Comparison of ENCODE assay signal across 1 cellular context in the genomic region with DNA sequence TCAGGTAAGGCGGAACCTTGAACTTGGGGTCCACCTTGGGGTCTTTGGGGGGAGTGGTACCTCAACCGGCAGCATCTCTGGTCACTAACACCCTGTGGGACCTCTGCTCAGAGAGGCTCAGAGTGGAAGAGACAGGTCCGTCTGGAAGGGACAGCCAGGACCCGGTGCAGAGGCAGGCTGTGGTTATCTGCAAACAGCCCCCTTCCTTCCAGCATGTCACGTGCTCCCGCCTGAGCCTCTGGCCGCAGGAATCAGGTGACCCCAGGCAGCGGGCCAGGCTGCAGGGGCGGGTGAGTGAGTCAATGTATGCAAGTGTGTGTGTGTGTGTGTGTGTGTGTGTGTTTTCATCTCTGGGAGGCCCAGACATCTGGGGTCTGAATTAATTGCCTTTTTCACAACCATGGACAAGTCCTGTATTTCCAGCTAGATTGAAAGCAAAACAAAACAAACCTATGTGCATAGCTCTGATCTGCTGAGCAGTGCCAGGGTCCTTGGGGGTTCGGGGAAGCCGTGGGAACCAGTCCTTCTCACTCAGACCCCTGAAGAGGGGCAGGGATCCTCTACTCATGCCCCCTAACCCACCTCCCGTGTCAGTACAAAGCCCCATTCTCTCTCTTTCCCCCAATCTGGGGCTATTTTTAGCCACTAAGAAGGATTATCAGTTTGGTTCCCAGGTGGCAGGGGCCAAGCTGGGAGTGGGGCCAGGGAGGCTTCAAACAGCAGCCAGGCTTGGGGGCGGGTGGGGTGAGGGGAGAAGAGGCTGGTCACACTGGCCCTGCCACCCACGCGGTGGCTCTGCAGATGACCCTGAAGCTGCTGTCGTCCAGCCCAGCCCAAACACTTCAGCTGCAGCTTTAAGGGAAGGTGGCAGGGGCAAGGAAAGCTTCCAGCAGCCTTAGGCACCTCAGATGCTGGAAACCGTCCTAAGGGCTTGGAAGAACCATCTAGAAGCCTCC.
TF ChIP-seq lines count a peak whose summit lies in the region.

No MANE protein-coding gene starts in this region.

TF ChIP-seq in HepG2, 621 proteins besides CTCF, POLR2A, EP300 and RAD21 (continued from another document and continues in another):
- peak; percentile 68; the same call in 1 of the 2 replicates for TF ChIP-seq ZNF776 (CRISPR knock-in tag; IDR thresholded peaks at IDR 0.05)
- peak; percentile 48; the same call in 1 of the 2 replicates for TF ChIP-seq HDAC1 (CRISPR knock-in tag; IDR thresholded peaks at IDR 0.05)
- TF ChIP-seq ZNF446 (CRISPR knock-in tag; IDR thresholded peaks at IDR 0.05) = no peak
- TF ChIP-seq NR2F1 (CRISPR knock-in tag; IDR thresholded peaks at IDR 0.05) = no peak; a peak in 1 of 4 replicates
- TF ChIP-seq MBD4 (IDR thresholded peaks at IDR 0.05; ENCODE audit: borderline replicate concordance, low read length) = no peak
- no peak for TF ChIP-seq ZNF543 (CRISPR knock-in tag; IDR thresholded peaks at IDR 0.05)
- TF ChIP-seq, protein P1, sequence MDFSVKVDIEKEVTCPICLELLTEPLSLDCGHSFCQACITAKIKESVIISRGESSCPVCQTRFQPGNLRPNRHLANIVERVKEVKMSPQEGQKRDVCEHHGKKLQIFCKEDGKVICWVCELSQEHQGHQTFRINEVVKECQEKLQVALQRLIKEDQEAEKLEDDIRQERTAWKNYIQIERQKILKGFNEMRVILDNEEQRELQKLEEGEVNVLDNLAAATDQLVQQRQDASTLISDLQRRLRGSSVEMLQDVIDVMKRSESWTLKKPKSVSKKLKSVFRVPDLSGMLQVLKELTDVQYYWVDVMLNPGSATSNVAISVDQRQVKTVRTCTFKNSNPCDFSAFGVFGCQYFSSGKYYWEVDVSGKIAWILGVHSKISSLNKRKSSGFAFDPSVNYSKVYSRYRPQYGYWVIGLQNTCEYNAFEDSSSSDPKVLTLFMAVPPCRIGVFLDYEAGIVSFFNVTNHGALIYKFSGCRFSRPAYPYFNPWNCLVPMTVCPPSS (IDR thresholded peaks at IDR 0.05) = no peak
- TF ChIP-seq KAT2B (IDR thresholded peaks at IDR 0.05; ENCODE audit: borderline replicate concordance, low read depth, low read length) = no peak
- TF ChIP-seq, protein P2, sequence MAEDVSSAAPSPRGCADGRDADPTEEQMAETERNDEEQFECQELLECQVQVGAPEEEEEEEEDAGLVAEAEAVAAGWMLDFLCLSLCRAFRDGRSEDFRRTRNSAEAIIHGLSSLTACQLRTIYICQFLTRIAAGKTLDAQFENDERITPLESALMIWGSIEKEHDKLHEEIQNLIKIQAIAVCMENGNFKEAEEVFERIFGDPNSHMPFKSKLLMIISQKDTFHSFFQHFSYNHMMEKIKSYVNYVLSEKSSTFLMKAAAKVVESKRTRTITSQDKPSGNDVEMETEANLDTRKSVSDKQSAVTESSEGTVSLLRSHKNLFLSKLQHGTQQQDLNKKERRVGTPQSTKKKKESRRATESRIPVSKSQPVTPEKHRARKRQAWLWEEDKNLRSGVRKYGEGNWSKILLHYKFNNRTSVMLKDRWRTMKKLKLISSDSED (CRISPR knock-in tag; IDR thresholded peaks at IDR 0.05) = no peak
- no peak for TF ChIP-seq SNAI1 (CRISPR knock-in tag; IDR thresholded peaks at IDR 0.05; ENCODE audit: borderline replicate concordance)
- no peak; the same call in 1 of the 2 replicates for TF ChIP-seq ATRX (CRISPR knock-in tag; IDR thresholded peaks at IDR 0.05; ENCODE audit: borderline replicate concordance)
- TF ChIP-seq, protein P3, sequence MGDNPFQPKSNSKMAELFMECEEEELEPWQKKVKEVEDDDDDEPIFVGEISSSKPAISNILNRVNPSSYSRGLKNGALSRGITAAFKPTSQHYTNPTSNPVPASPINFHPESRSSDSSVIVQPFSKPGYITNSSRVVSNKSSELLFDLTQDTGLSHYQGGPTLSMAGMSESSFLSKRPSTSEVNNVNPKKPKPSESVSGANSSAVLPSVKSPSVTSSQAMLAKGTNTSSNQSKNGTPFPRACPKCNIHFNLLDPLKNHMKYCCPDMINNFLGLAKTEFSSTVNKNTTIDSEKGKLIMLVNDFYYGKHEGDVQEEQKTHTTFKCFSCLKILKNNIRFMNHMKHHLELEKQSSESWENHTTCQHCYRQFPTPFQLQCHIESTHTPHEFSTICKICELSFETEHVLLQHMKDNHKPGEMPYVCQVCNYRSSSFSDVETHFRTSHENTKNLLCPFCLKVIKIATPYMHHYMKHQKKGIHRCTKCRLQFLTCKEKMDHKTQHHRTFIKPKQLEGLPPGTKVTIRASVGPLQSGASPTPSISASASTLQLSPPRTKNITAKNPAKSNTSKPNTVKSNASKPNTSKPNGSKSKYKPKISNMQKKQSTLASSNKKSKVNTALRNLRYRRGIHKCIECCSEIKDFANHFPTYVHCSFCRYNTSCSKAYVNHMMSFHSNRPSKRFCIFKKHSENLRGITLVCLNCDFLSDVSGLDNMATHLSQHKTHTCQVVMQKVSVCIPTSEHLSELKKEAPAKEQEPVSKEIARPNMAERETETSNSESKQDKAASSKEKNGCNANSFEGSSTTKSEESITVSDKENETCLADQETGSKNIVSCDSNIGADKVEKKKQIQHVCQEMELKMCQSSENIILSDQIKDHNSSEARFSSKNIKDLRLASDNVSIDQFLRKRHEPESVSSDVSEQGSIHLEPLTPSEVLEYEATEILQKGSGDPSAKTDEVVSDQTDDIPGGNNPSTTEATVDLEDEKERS (CRISPR knock-in tag; IDR thresholded peaks at IDR 0.05) = peak; percentile 30; the same call in 1 of the 2 replicates
- 0 out of 2 replicates have a peak, but pooled peaks have one; percentile 66 for TF ChIP-seq SSRP1 (CRISPR knock-in tag; IDR thresholded peaks at IDR 0.05)
- TF ChIP-seq, protein P4, sequence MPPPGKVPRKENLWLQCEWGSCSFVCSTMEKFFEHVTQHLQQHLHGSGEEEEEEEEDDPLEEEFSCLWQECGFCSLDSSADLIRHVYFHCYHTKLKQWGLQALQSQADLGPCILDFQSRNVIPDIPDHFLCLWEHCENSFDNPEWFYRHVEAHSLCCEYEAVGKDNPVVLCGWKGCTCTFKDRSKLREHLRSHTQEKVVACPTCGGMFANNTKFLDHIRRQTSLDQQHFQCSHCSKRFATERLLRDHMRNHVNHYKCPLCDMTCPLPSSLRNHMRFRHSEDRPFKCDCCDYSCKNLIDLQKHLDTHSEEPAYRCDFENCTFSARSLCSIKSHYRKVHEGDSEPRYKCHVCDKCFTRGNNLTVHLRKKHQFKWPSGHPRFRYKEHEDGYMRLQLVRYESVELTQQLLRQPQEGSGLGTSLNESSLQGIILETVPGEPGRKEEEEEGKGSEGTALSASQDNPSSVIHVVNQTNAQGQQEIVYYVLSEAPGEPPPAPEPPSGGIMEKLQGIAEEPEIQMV (CRISPR knock-in tag; IDR thresholded peaks at IDR 0.05; ENCODE audit: low read depth) = no peak
- TF ChIP-seq ZBTB7B (CRISPR knock-in tag; IDR thresholded peaks at IDR 0.05) = peak; percentile 88
- TF ChIP-seq, protein P5, sequence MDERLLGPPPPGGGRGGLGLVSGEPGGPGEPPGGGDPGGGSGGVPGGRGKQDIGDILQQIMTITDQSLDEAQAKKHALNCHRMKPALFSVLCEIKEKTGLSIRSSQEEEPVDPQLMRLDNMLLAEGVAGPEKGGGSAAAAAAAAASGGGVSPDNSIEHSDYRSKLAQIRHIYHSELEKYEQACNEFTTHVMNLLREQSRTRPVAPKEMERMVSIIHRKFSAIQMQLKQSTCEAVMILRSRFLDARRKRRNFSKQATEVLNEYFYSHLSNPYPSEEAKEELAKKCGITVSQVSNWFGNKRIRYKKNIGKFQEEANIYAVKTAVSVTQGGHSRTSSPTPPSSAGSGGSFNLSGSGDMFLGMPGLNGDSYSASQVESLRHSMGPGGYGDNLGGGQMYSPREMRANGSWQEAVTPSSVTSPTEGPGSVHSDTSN (CRISPR knock-in tag; IDR thresholded peaks at IDR 0.05) = no peak
- TF ChIP-seq SRY (CRISPR knock-in tag; IDR thresholded peaks at IDR 0.05) = no peak
- TF ChIP-seq, protein P6, sequence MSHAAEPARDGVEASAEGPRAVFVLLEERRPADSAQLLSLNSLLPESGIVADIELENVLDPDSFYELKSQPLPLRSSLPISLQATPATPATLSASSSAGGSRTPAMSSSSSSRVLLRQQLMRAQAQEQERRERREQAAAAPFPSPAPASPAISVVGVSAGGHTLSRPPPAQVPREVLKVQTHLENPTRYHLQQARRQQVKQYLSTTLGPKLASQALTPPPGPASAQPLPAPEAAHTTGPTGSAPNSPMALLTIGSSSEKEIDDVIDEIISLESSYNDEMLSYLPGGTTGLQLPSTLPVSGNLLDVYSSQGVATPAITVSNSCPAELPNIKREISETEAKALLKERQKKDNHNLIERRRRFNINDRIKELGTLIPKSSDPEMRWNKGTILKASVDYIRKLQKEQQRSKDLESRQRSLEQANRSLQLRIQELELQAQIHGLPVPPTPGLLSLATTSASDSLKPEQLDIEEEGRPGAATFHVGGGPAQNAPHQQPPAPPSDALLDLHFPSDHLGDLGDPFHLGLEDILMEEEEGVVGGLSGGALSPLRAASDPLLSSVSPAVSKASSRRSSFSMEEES (CRISPR knock-in tag; IDR thresholded peaks at IDR 0.05) = peak; percentile 99
- TF ChIP-seq, protein P7, sequence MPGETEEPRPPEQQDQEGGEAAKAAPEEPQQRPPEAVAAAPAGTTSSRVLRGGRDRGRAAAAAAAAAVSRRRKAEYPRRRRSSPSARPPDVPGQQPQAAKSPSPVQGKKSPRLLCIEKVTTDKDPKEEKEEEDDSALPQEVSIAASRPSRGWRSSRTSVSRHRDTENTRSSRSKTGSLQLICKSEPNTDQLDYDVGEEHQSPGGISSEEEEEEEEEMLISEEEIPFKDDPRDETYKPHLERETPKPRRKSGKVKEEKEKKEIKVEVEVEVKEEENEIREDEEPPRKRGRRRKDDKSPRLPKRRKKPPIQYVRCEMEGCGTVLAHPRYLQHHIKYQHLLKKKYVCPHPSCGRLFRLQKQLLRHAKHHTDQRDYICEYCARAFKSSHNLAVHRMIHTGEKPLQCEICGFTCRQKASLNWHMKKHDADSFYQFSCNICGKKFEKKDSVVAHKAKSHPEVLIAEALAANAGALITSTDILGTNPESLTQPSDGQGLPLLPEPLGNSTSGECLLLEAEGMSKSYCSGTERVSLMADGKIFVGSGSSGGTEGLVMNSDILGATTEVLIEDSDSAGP (CRISPR knock-in tag; IDR thresholded peaks at IDR 0.05; ENCODE audit: borderline replicate concordance) = peak; percentile 74; the same call in 1 of the 2 replicates
- no peak for TF ChIP-seq REXO4 (CRISPR knock-in tag; IDR thresholded peaks at IDR 0.05; ENCODE audit: borderline replicate concordance)
- TF ChIP-seq, protein P8, sequence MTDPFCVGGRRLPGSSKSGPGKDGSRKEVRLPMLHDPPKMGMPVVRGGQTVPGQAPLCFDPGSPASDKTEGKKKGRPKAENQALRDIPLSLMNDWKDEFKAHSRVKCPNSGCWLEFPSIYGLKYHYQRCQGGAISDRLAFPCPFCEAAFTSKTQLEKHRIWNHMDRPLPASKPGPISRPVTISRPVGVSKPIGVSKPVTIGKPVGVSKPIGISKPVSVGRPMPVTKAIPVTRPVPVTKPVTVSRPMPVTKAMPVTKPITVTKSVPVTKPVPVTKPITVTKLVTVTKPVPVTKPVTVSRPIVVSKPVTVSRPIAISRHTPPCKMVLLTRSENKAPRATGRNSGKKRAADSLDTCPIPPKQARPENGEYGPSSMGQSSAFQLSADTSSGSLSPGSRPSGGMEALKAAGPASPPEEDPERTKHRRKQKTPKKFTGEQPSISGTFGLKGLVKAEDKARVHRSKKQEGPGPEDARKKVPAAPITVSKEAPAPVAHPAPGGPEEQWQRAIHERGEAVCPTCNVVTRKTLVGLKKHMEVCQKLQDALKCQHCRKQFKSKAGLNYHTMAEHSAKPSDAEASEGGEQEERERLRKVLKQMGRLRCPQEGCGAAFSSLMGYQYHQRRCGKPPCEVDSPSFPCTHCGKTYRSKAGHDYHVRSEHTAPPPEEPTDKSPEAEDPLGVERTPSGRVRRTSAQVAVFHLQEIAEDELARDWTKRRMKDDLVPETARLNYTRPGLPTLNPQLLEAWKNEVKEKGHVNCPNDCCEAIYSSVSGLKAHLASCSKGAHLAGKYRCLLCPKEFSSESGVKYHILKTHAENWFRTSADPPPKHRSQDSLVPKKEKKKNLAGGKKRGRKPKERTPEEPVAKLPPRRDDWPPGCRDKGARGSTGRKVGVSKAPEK (CRISPR knock-in tag; IDR thresholded peaks at IDR 0.05; ENCODE audit: borderline replicate concordance) = no peak
- TF ChIP-seq GATAD2A (CRISPR knock-in tag; IDR thresholded peaks at IDR 0.05) = peak; percentile 81
- TF ChIP-seq RFXANK (CRISPR knock-in tag; IDR thresholded peaks at IDR 0.05) = no peak
- no peak for TF ChIP-seq MXD4 (CRISPR knock-in tag; IDR thresholded peaks at IDR 0.05)
- peak; percentile 80; the same call in 1 of the 2 replicates for TF ChIP-seq ZIK1 (CRISPR knock-in tag; IDR thresholded peaks at IDR 0.05; ENCODE audit: borderline replicate concordance, low read depth)
- peak; percentile 51 for TF ChIP-seq THAP11 (CRISPR knock-in tag; IDR thresholded peaks at IDR 0.05)
- TF ChIP-seq, protein P9, sequence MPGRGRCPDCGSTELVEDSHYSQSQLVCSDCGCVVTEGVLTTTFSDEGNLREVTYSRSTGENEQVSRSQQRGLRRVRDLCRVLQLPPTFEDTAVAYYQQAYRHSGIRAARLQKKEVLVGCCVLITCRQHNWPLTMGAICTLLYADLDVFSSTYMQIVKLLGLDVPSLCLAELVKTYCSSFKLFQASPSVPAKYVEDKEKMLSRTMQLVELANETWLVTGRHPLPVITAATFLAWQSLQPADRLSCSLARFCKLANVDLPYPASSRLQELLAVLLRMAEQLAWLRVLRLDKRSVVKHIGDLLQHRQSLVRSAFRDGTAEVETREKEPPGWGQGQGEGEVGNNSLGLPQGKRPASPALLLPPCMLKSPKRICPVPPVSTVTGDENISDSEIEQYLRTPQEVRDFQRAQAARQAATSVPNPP (CRISPR knock-in tag; IDR thresholded peaks at IDR 0.05) = 0 out of 2 replicates have a peak, but pooled peaks have one; percentile 39
- no peak for TF ChIP-seq FOSL1 (CRISPR knock-in tag; IDR thresholded peaks at IDR 0.05; ENCODE audit: borderline replicate concordance)
- TF ChIP-seq, protein P10, sequence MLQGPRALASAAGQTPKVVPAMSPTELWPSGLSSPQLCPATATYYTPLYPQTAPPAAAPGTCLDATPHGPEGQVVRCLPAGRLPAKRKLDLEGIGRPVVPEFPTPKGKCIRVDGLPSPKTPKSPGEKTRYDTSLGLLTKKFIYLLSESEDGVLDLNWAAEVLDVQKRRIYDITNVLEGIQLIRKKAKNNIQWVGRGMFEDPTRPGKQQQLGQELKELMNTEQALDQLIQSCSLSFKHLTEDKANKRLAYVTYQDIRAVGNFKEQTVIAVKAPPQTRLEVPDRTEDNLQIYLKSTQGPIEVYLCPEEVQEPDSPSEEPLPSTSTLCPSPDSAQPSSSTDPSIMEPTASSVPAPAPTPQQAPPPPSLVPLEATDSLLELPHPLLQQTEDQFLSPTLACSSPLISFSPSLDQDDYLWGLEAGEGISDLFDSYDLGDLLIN (CRISPR knock-in tag; IDR thresholded peaks at IDR 0.05; ENCODE audit: borderline replicate concordance) = no peak
- peak; percentile 92 for TF ChIP-seq AKAP8 (CRISPR knock-in tag; IDR thresholded peaks at IDR 0.05)
- peak; percentile 64 for TF ChIP-seq FOXA3 (CRISPR knock-in tag; IDR thresholded peaks at IDR 0.05)
- no peak for TF ChIP-seq ZNF10 (CRISPR knock-in tag; IDR thresholded peaks at IDR 0.05; ENCODE audit: borderline replicate concordance, low read depth)
- 0 out of 2 replicates have a peak, but pooled peaks have one; percentile 49 for TF ChIP-seq CBX5 (CRISPR knock-in tag; IDR thresholded peaks at IDR 0.05; ENCODE audit: borderline replicate concordance)
- TF ChIP-seq SP140L (CRISPR knock-in tag; IDR thresholded peaks at IDR 0.05; ENCODE audit: borderline replicate concordance) = no peak
- TF ChIP-seq PHF5A (CRISPR knock-in tag; IDR thresholded peaks at IDR 0.05; ENCODE audit: low read depth, unreplicated experiment) = peak; percentile 79
- TF ChIP-seq ZKSCAN5 (CRISPR knock-in tag; IDR thresholded peaks at IDR 0.05) = no peak
